ENCODE assay signal across 1 cellular context in genomic region chr13:49018986-49019635, GRCh38.
TF ChIP-seq lines count a peak whose summit lies in the region.
"Not testable (repeated sequence)": the region's sequence is repeated elsewhere in the genome, so short reads cannot be mapped to it uniquely, and the experiment has no call there.

No MANE protein-coding gene starts in this region.

TF ChIP-seq in HepG2, 621 proteins besides CTCF, POLR2A, EP300 and RAD21 (continued from another document):
- TF ChIP-seq ARID5B (CRISPR knock-in tag; IDR thresholded peaks at IDR 0.05): peak; percentile 47; the same call in 1 of the 2 replicates
- TF ChIP-seq SAP130 (CRISPR knock-in tag; IDR thresholded peaks at IDR 0.05; ENCODE audit: low read depth): 0 out of 2 replicates have a peak, but pooled peaks have one; percentile 20
- peak; percentile 63 for TF ChIP-seq ZNF687 (CRISPR knock-in tag; IDR thresholded peaks at IDR 0.05)
- TF ChIP-seq FOXA1, SOX13 (IDR thresholded peaks at IDR 0.05): not testable (repeated sequence)
- TF ChIP-seq FOXA1 (CRISPR knock-in tag; IDR thresholded peaks at IDR 0.05): peak; percentile 77
- peak; percentile 61; the same call in 1 of the 2 replicates for TF ChIP-seq ZGPAT (CRISPR knock-in tag; IDR thresholded peaks at IDR 0.05)
- TF ChIP-seq SOX13 (CRISPR knock-in tag; conservative IDR thresholded peaks at IDR 0.05 in 1 of 2, IDR thresholded peaks at IDR 0.05 in 1 of 2): peak in 1 of 2 experiments; percentile 16; a peak in 1 of 4 replicates
- TF ChIP-seq POGZ (CRISPR knock-in tag; IDR thresholded peaks at IDR 0.05): peak; percentile 36; the same call in 1 of the 2 replicates
- TF ChIP-seq FOXP4 (CRISPR knock-in tag; IDR thresholded peaks at IDR 0.05): peak; percentile 51; the same call in 1 of the 2 replicates
- 0 out of 2 replicates have a peak, but pooled peaks have one; percentile 31 for TF ChIP-seq KDM3A (CRISPR knock-in tag; IDR thresholded peaks at IDR 0.05; ENCODE audit: low read depth)
- TF ChIP-seq HDAC2 (CRISPR knock-in tag; IDR thresholded peaks at IDR 0.05): peak; percentile 38; the same call in 1 of the 2 replicates
- TF ChIP-seq KMT2B (CRISPR knock-in tag; IDR thresholded peaks at IDR 0.05): peak; percentile 57; the same call in 1 of the 2 replicates
- TF ChIP-seq ZMYM4 (CRISPR knock-in tag; IDR thresholded peaks at IDR 0.05): peak; percentile 79
- TF ChIP-seq DRAP1 (CRISPR knock-in tag; IDR thresholded peaks at IDR 0.05): 0 out of 2 replicates have a peak, but pooled peaks have one; percentile 28
- peak; percentile 62 for TF ChIP-seq FOXA3 (CRISPR knock-in tag; IDR thresholded peaks at IDR 0.05)
- TF ChIP-seq GABPB1 (CRISPR knock-in tag; IDR thresholded peaks at IDR 0.05): 0 out of 2 replicates have a peak, but pooled peaks have one; percentile 27
- 0 out of 2 replicates have a peak, but pooled peaks have one; percentile 21 for TF ChIP-seq SOX5 (CRISPR knock-in tag; IDR thresholded peaks at IDR 0.05; ENCODE audit: borderline replicate concordance)
- TF ChIP-seq FOXO1 (CRISPR knock-in tag; IDR thresholded peaks at IDR 0.05): peak; percentile 54; the same call in 1 of the 2 replicates
- TF ChIP-seq SALL1 (CRISPR knock-in tag; IDR thresholded peaks at IDR 0.05): peak; percentile 39; the same call in 1 of the 2 replicates
- peak; percentile 94 for TF ChIP-seq ZNF281 (CRISPR knock-in tag; IDR thresholded peaks at IDR 0.05; ENCODE audit: borderline replicate concordance)
- peak; percentile 39; the same call in 1 of the 2 replicates for TF ChIP-seq PAXIP1 (CRISPR knock-in tag; conservative IDR thresholded peaks at IDR 0.05)
- peak; percentile 46 for TF ChIP-seq YY1 (IDR thresholded peaks at IDR 0.05; ENCODE audit: insufficient read depth, insufficient replicate concordance, low read depth, low read length)
- TF ChIP-seq TFAP4 (IDR thresholded peaks at IDR 0.05; ENCODE audit: borderline replicate concordance, low read depth): peak; percentile 21; the same call in 1 of the 2 replicates
- TF ChIP-seq KDM2A (CRISPR knock-in tag; IDR thresholded peaks at IDR 0.05; ENCODE audit: borderline replicate concordance, low read depth): peak; percentile 40; the same call in 1 of the 2 replicates
- TF ChIP-seq SP5 (CRISPR knock-in tag; IDR thresholded peaks at IDR 0.05; ENCODE audit: borderline replicate concordance, low read depth): peak; percentile 72
- peak; percentile 67 for TF ChIP-seq HOXA3 (CRISPR knock-in tag; IDR thresholded peaks at IDR 0.05)
- TF ChIP-seq HOMEZ (CRISPR knock-in tag; IDR thresholded peaks at IDR 0.05; ENCODE audit: low read depth): peak; percentile 80
- TF ChIP-seq MTA1 (CRISPR knock-in tag; IDR thresholded peaks at IDR 0.05; ENCODE audit: borderline replicate concordance): 0 out of 2 replicates have a peak, but pooled peaks have one; percentile 38
